ENCODE assay signal across 15 cellular contexts in genomic region chr12:2311001-2311778, GRCh38.
DNase-seq lines count a peak whose midpoint lies in the region; ATAC-seq and TF ChIP-seq lines count a peak whose summit lies in the region.
"Had no signal": no experiment of that assay in that cellular context is flagged by ENCODE, and none has a peak within 500 bp of the region (broad histone marks: within the 10 kb centered on the region; RNA-seq: fewer than 3 reads in every experiment).

No MANE protein-coding gene starts in this region.

- no peaks in the 10 kb centered on the region for H3K9me3 ChIP-seq in vagina
- H3K9me3 ChIP-seq in SJCRH30 (replicated peaks), result 0 out of 2 replicates have a peak, but pooled peaks cover 4% of the 10 kb centered on the region

- peaks cover 19% of the 10 kb centered on the region for H3K4me1 ChIP-seq in vagina
- H3K4me1 ChIP-seq in SJCRH30, result no peaks in the 10 kb centered on the region

- H3K27ac ChIP-seq in vagina (peak overlapping the region; percentile 51), SJCRH30 (no peak overlapping the region)
- H3K27ac ChIP-seq: PC-9 had no signal

- H3K4me3 ChIP-seq in astrocyte of the spinal cord (ENCODE audit: low read depth, low read length) (no peak overlapping the region), vagina (no peak overlapping the region), SJCRH30 (no peak overlapping the region)
- H3K4me3 ChIP-seq: PC-9 had no signal

- TF ChIP-seq CTCF in astrocyte of the spinal cord (IDR thresholded peaks at IDR 0.05; ENCODE audit: low read depth, low read length) (no peak), vagina (IDR thresholded peaks at IDR 0.05) (no peak)

- intact Hi-C loops in vagina (cut with DNase I), result no loop called here

- no peaks in the 10 kb centered on the region for H3K27me3 ChIP-seq in vagina
- 0 out of 2 replicates have a peak, but pooled peaks cover 3% of the 10 kb centered on the region for H3K27me3 ChIP-seq in SJCRH30

- DNase-seq in H4 (ENCODE audit: low spot score) (peak; percentile 90), astrocyte of the spinal cord (ENCODE audit: low read depth, low spot score) (peak; percentile 58), iris pigment epithelial cell (ENCODE audit: low read depth) (peak; percentile 40), vagina (ENCODE audit: extremely low spot score in 2 of 2) (no peak), HuH-7.5 (ENCODE audit: low spot score) (no peak), SJCRH30 (no peak)
- DNase-seq: activated naive CD8-positive, alpha-beta T cell treated with anti-CD3 and anti-CD28 coated beads for 36 hours; cortex of kidney; NCI-H1092; NCI-H2227 treated with DMSO at 0.1 percent for 48 hours; retina; stimulated activated naive CD4-positive, alpha-beta T cell treated with Interleukin-2 at 50 U/mL for 16 hours; T-cell had no signal

- no peak for TF ChIP-seq POLR2A in vagina (IDR thresholded peaks at IDR 0.05)

- ATAC-seq in GM21717 (IDR thresholded peaks at IDR 0.05; ENCODE audit: unreplicated experiment), result no peak
- ATAC-seq: T-cell had no signal

- in situ Hi-C loops in astrocyte of the spinal cord (cut with HindIII; ENCODE audit: low sequenced_read_pairs), result no loop called here

- H3K36me3 ChIP-seq in vagina (no peaks in the 10 kb centered on the region), SJCRH30 (no peaks in the 10 kb centered on the region)

Comparison
In these comparisons a context has a peak if more than half of its experiments do, and no peak if none do; other contexts are left out.
1. DNase-seq: peak in H4 (single experiment), astrocyte of the spinal cord (single experiment) and iris pigment epithelial cell (single experiment); none in vagina (0 of 2), HuH-7.5 (single experiment) and SJCRH30 (0 of 2).